ENCODE assay signal across 15 cellular contexts in the genomic region with DNA sequence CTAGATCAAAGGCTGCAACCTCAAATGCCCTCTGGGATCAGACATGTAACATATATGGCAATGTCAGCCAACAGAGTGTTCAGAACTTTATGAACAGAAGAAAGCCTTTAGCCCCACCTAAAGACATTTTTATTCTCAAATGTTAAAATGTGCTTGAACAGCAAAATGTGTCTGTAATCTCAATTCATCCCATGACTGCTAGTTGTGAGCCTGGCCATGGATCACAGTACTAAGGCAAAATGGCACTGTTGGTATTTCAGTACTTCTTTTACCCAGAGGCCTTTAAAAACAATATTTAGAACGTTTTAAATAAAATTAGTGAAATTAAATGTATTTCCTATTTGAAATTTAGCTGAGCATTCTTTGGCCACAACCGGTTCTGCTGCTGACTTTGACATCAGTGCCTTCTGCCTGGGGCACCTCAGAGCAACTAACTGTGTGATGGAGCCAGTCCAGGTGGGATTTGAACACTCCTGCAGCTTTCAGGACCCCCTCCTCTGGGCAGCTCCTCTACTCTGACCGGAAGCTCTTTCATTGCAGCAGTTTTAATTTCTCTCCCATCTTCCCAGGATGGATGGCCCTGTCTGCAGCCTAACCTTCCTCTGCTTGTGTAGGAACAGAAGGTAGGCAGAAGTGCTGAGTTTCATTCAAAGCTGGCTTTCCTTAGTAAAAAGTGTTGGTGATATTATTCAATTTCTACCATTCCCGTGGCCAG.
A peak's percentile ranks its signal among the peaks of the same experiment; 100 is the strongest.
DNase-seq lines count a peak whose midpoint lies in the region; ATAC-seq, FAIRE-seq and TF ChIP-seq lines count a peak whose summit lies in the region.
"Had no signal": no experiment of that assay in that cellular context is flagged by ENCODE, and none has a peak within 500 bp of the region (broad histone marks: within the 10 kb centered on the region; RNA-seq: fewer than 3 reads in every experiment).

No MANE protein-coding gene starts in this region.

- TF ChIP-seq CTCF in HepG2 (CRISPR knock-in tag; IDR thresholded peaks at IDR 0.05) (no peak), right lobe of liver (IDR thresholded peaks at IDR 0.05) (no peak), Loucy (conservative IDR thresholded peaks at IDR 0.05; ENCODE audit: low read length) (peak; percentile 32; the same call in 1 of the 2 replicates), type B pancreatic cell (conservative IDR thresholded peaks at IDR 0.05) (no peak), ovary (IDR thresholded peaks at IDR 0.05) (no peak)

- H3K36me3 Mint-ChIP-seq in type B pancreatic cell, result no peaks in the 10 kb centered on the region
- H3K36me3 Mint-ChIP-seq: CD14-positive monocyte; CD8-positive, alpha-beta T cell had no signal

- H3K27me3 ChIP-seq in HepG2 (ENCODE audit: control insufficient read depth in 1 of 2, insufficient read depth in 2 of 2, low read length in 2 of 2), result peaks cover 1 to 15% of the 10 kb centered on the region in 2 experiments; a peak in 3 of 5 replicates
- H3K27me3 ChIP-seq in right lobe of liver, result no peaks in the 10 kb centered on the region
- no peaks in the 10 kb centered on the region for H3K27me3 ChIP-seq in Loucy (ENCODE audit: insufficient read depth, low read length, poor library complexity, severe bottlenecking)
- H3K27me3 ChIP-seq in ovary, result no peaks in the 10 kb centered on the region
- H3K27me3 ChIP-seq: BE2C had no signal

- CTCF ChIA-PET in HepG2 (lab: Yijun Ruan, JAX; ENCODE audit: low intra/inter-chr PET ratio, low total read pairs), result no interaction called here

- H3K9me3 ChIP-seq in HepG2 (ENCODE audit: low read length), result no peaks in the 10 kb centered on the region
- H3K9me3 ChIP-seq in right lobe of liver, result no peaks in the 10 kb centered on the region
- H3K9me3 ChIP-seq in Loucy (ENCODE audit: insufficient read depth, low read depth, low read length), result no peaks in the 10 kb centered on the region
- H3K9me3 ChIP-seq in ovary, result no peaks in the 10 kb centered on the region
- H3K9me3 ChIP-seq: BE2C, Caco-2 had no signal

- no peak for FAIRE-seq in HepG2 (lab: Jason Lieb, UNC)
- FAIRE-seq: H54 had no signal

- H3K4me1 ChIP-seq in HepG2 (ENCODE audit: insufficient read depth, low read length) (no peaks in the 10 kb centered on the region), right lobe of liver (no peaks in the 10 kb centered on the region), Loucy (ENCODE audit: insufficient read depth, low read length, poor library complexity, severe bottlenecking) (peaks cover 43% of the 10 kb centered on the region), ovary (ENCODE audit: insufficient read depth) (no peaks in the 10 kb centered on the region)
- H3K4me1 ChIP-seq: BE2C, Caco-2 had no signal

- intact Hi-C loops in HepG2 (cut with micrococcal nuclease; ENCODE audit: unreplicated experiment) (no loop called here), right lobe of liver (cut with DNase I) (no loop called here), ovary (cut with DNase I) (no loop called here)

- no peak for TF ChIP-seq RAD21 in HepG2 (CRISPR knock-in tag; IDR thresholded peaks at IDR 0.05)

- no peaks in the 10 kb centered on the region for H3K9me3 Mint-ChIP-seq in type B pancreatic cell
- H3K9me3 Mint-ChIP-seq: CD14-positive monocyte; CD8-positive, alpha-beta T cell had no signal

- peaks cover 6% of the 10 kb centered on the region for H3K27me3 Mint-ChIP-seq in type B pancreatic cell

- H3K27ac Mint-ChIP-seq in type B pancreatic cell, result no peak overlapping the region
- H3K27ac Mint-ChIP-seq: CD14-positive monocyte; CD8-positive, alpha-beta T cell had no signal

- TF ChIP-seq POLR2A in HepG2 (IDR thresholded peaks at IDR 0.05; ENCODE audit: insufficient read depth in 1 of 2, low read depth in 2 of 2, low read length in 2 of 2), result no peak
- no peak for TF ChIP-seq POLR2A in right lobe of liver (IDR thresholded peaks at IDR 0.05)
- TF ChIP-seq POLR2A in ovary (IDR thresholded peaks at IDR 0.05), result no peak

- no peak for ATAC-seq in HepG2
- ATAC-seq in right lobe of liver, result no peak
- ATAC-seq: CD8-positive, alpha-beta T cell had no signal

- H3F3A ChIP-seq in Loucy (ENCODE audit: low read depth), result no peaks in the 10 kb centered on the region

- H3K36me3 ChIP-seq in HepG2 (replicated peaks in 1 of 2; ENCODE audit: control insufficient read depth in 1 of 2, insufficient read depth in 2 of 2, low read length in 2 of 2) (no peaks in the 10 kb centered on the region), right lobe of liver (no peaks in the 10 kb centered on the region), Loucy (ENCODE audit: insufficient read depth, low read length) (no peaks in the 10 kb centered on the region), ovary (no peaks in the 10 kb centered on the region)
- H3K36me3 ChIP-seq: BE2C had no signal

- H3K79me2 ChIP-seq in HepG2 (ENCODE audit: insufficient read depth, low read length) (no peaks in the 10 kb centered on the region), Loucy (ENCODE audit: insufficient read depth, low read length) (no peaks in the 10 kb centered on the region)

- peaks cover 4% of the 10 kb centered on the region for H3K4me1 Mint-ChIP-seq in type B pancreatic cell (ENCODE audit: unreplicated experiment)

- H3K9me2 ChIP-seq in Loucy (replicated peaks; ENCODE audit: low read depth, low read length), result no peaks in the 10 kb centered on the region

- DNase-seq in HepG2 (ENCODE audit: low spot score) (no peak), right lobe of liver (no peak), iPS-NIHi7 (ENCODE audit: extremely low spot score) (peak; percentile 18), type B pancreatic cell (ENCODE audit: extremely low spot score, unreplicated experiment) (peak; percentile 15), ovary (no peak), NCI-H1105 (lab: John Stamatoyannopoulos, UW) (no peak)
- no peak for DNase-seq in activated CD4-positive, CD25-positive, alpha-beta regulatory T cell treated with anti-CD3 and anti-CD28 coated beads, Interleukin-2, amount 50 U/mL, for 72 hours
- DNase-seq: BE2C; Caco-2; CD8-positive, alpha-beta T cell; DND-41; GF-D8 had no signal

- TF ChIP-seq EP300 in HepG2 (IDR thresholded peaks at IDR 0.05; ENCODE audit: low read depth in 2 of 2, low read length in 2 of 2), result no peak
- no peak for TF ChIP-seq EP300 in HepG2 (CRISPR knock-in tag; IDR thresholded peaks at IDR 0.05; ENCODE audit: borderline replicate concordance)
- no peak for TF ChIP-seq EP300 in ovary (IDR thresholded peaks at IDR 0.05)

- BruUV-seq in HepG2 (replicated peaks; lab: Mats Ljungman, UMichigan), result no TSS peak

- H4K20me1 ChIP-seq in HepG2 (ENCODE audit: insufficient read depth, low read length), result no peaks in the 10 kb centered on the region
- no peaks in the 10 kb centered on the region for H4K20me1 ChIP-seq in Loucy (ENCODE audit: insufficient read depth, low read length, poor library complexity, severe bottlenecking)

- POLR2A ChIA-PET in HepG2 (lab: Yijun Ruan, JAX), result no interaction called here

- H2AFZ ChIP-seq in HepG2 (ENCODE audit: low read length), result no peak overlapping the region
- peak overlapping the region; percentile 53 for H2AFZ ChIP-seq in Loucy (ENCODE audit: low read length)

- H3K4me2 ChIP-seq in HepG2 (ENCODE audit: low read depth, low read length), result no peak overlapping the region
- peak overlapping the region; percentile 36 for H3K4me2 ChIP-seq in Loucy (ENCODE audit: low read depth, low read length, poor library complexity, severe bottlenecking)

- 3% methylated on average over 4 of the region's 4 CpGs for WGBS in HepG2 (ENCODE audit: low lambda C conversion rate)
- WGBS in right lobe of liver (ENCODE audit: insufficient coverage, low coverage, low lambda C conversion rate, missing lambda C conversion rate), result 30% methylated on average over 3 of the region's 4 CpGs
- 64 to 67% (median 66%) methylated on average over 4 of the region's 4 CpGs for WGBS in ovary, 3 donors

- H3K4me3 ChIP-seq in HepG2 (replicated peaks in 1 of 3; ENCODE audit: insufficient read depth in 1 of 3, low read depth in 2 of 3, low read length in 3 of 3) (no peak overlapping the region), right lobe of liver (no peak overlapping the region), Loucy (ENCODE audit: low read length, poor library complexity, severe bottlenecking) (no peak overlapping the region), ovary (no peak overlapping the region)

- no peak overlapping the region for H3K27ac ChIP-seq in HepG2 (ENCODE audit: extremely low read length, insufficient read depth, low read length)
- H3K27ac ChIP-seq in right lobe of liver, result no peak overlapping the region
- no peak overlapping the region for H3K27ac ChIP-seq in ovary

- in situ Hi-C loops in HepG2 (cut with HindIII; ENCODE audit: extremely low pct_ligation_motif_present, low pct_unique_long_range_greater_than_20kb), result no loop called here

- H3K4me3 Mint-ChIP-seq in type B pancreatic cell, result no peak overlapping the region
- H3K4me3 Mint-ChIP-seq: CD8-positive, alpha-beta T cell had no signal

- no peak overlapping the region for H3K9ac ChIP-seq in HepG2 (ENCODE audit: insufficient read depth, low read depth, low read length)
- H3K9ac ChIP-seq in Loucy (ENCODE audit: low read depth, low read length, poor library complexity, severe bottlenecking), result peak overlapping the region; percentile 30

TF ChIP-seq in HepG2, 621 proteins besides CTCF, POLR2A, EP300 and RAD21:
- TF ChIP-seq MAFF (IDR thresholded peaks at IDR 0.05; ENCODE audit: low read depth, low read length), result 0 out of 2 replicates have a peak, but pooled peaks have one; percentile 11
- TF ChIP-seq, protein P1, sequence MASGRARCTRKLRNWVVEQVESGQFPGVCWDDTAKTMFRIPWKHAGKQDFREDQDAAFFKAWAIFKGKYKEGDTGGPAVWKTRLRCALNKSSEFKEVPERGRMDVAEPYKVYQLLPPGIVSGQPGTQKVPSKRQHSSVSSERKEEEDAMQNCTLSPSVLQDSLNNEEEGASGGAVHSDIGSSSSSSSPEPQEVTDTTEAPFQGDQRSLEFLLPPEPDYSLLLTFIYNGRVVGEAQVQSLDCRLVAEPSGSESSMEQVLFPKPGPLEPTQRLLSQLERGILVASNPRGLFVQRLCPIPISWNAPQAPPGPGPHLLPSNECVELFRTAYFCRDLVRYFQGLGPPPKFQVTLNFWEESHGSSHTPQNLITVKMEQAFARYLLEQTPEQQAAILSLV (CRISPR knock-in tag; IDR thresholded peaks at IDR 0.05; ENCODE audit: borderline replicate concordance), result no peak
- TF ChIP-seq MAFK (conservative IDR thresholded peaks at IDR 0.05 in 1 of 2, IDR thresholded peaks at IDR 0.05 in 1 of 2; ENCODE audit: low read length in 2 of 2), result peak; percentile 48 to 53; a peak in 3 of 4 replicates
- no peak for TF ChIP-seq ZNF878 (CRISPR knock-in tag; IDR thresholded peaks at IDR 0.05)
- TF ChIP-seq ZFP82 (CRISPR knock-in tag; IDR thresholded peaks at IDR 0.05; ENCODE audit: borderline replicate concordance), result no peak
TF ChIP-seq in HepG2: peak in this region for 2.

Comparison
In these comparisons a context has a peak if more than half of its experiments do, and no peak if none do; other contexts are left out.
1. DNase-seq: peak in iPS-NIHi7 (single experiment) and type B pancreatic cell (single experiment); none in HepG2 (single experiment), right lobe of liver (0 of 3), ovary (0 of 5), NCI-H1105 (single experiment) and activated CD4-positive, CD25-positive, alpha-beta regulatory T cell treated with anti-CD3 and anti-CD28 coated beads, Interleukin-2, amount 50 U/mL, for 72 hours (single experiment).